In genomic region chr15:98698792-98699191, GRCh38 we compare ENCODE assay signal across 1 cellular context.
TF ChIP-seq lines count a peak whose summit lies in the region.

No MANE protein-coding gene starts in this region.

TF ChIP-seq in H1, 55 proteins besides CTCF, POLR2A, EP300 and RAD21 (continued from another document):
- TF ChIP-seq CHD7 (IDR thresholded peaks at IDR 0.05; ENCODE audit: insufficient replicate concordance, low read length) (no peak), POU5F1 (IDR thresholded peaks at IDR 0.05; ENCODE audit: low read depth, low read length) (no peak), CHD2 (IDR thresholded peaks at IDR 0.05; ENCODE audit: low read length) (no peak), GTF2F1 (IDR thresholded peaks at IDR 0.05; ENCODE audit: borderline replicate concordance, low read depth, low read length) (no peak), SP4 (IDR thresholded peaks at IDR 0.05; ENCODE audit: low read length) (no peak), ZNF274 (IDR thresholded peaks at IDR 0.05; ENCODE audit: borderline replicate concordance, extremely low read depth, low read length) (no peak), KDM4A (IDR thresholded peaks at IDR 0.05; ENCODE audit: low read depth, low read length, severe bottlenecking) (no peak), TAF7 (optimal IDR thresholded peaks at IDR 0.05; ENCODE audit: borderline replicate concordance, low read depth, low read length) (no peak)
TF ChIP-seq in H1: peak in this region for 0.
